1 cellular context compared by ENCODE assay signal in genomic region chr16:11587643-11588247, GRCh38.
TF ChIP-seq lines count a peak whose summit lies in the region.

No MANE protein-coding gene starts in this region.

TF ChIP-seq in HepG2, 621 proteins besides CTCF, POLR2A, EP300 and RAD21 (continued from another document and continues in another):
- TF ChIP-seq ZNF687 (CRISPR knock-in tag; IDR thresholded peaks at IDR 0.05): peak; percentile 12; the same call in 1 of the 2 replicates
- TF ChIP-seq ZNF501 (CRISPR knock-in tag; IDR thresholded peaks at IDR 0.05): peak; percentile 90
- TF ChIP-seq PAX8 (CRISPR knock-in tag; IDR thresholded peaks at IDR 0.05; ENCODE audit: borderline replicate concordance): no peak
- peak; percentile 5; the same call in 1 of the 2 replicates for TF ChIP-seq HNF1B (CRISPR knock-in tag; IDR thresholded peaks at IDR 0.05)
- no peak for TF ChIP-seq MIER3 (CRISPR knock-in tag; IDR thresholded peaks at IDR 0.05; ENCODE audit: borderline replicate concordance)
- 0 out of 2 replicates have a peak, but pooled peaks have one; percentile 6 for TF ChIP-seq ZNF598 (CRISPR knock-in tag; IDR thresholded peaks at IDR 0.05; ENCODE audit: borderline replicate concordance)
- no peak for TF ChIP-seq IRF2 (CRISPR knock-in tag; IDR thresholded peaks at IDR 0.05)
- TF ChIP-seq ARID2 (CRISPR knock-in tag; IDR thresholded peaks at IDR 0.05; ENCODE audit: borderline replicate concordance): no peak; the same call in 1 of the 2 replicates
- 0 out of 2 replicates have a peak, but pooled peaks have one; percentile 41 for TF ChIP-seq ZNF879 (CRISPR knock-in tag; IDR thresholded peaks at IDR 0.05)
- TF ChIP-seq NCOA1 (CRISPR knock-in tag; IDR thresholded peaks at IDR 0.05): no peak
- no peak for TF ChIP-seq SOX5 (CRISPR knock-in tag; IDR thresholded peaks at IDR 0.05; ENCODE audit: borderline replicate concordance)
- no peak for TF ChIP-seq ZNF570 (CRISPR knock-in tag; IDR thresholded peaks at IDR 0.05; ENCODE audit: borderline replicate concordance)
- TF ChIP-seq ZNF710 (CRISPR knock-in tag; IDR thresholded peaks at IDR 0.05; ENCODE audit: borderline replicate concordance): 0 out of 2 replicates have a peak, but pooled peaks have one; percentile 14
- TF ChIP-seq HMGXB4 (CRISPR knock-in tag; IDR thresholded peaks at IDR 0.05; ENCODE audit: borderline replicate concordance in 1 of 2, low read depth in 1 of 2): no peak
- 0 out of 2 replicates have a peak, but pooled peaks have one; percentile 1 for TF ChIP-seq ZNF766 (CRISPR knock-in tag; IDR thresholded peaks at IDR 0.05; ENCODE audit: borderline replicate concordance)
- TF ChIP-seq ZNF580 (CRISPR knock-in tag; IDR thresholded peaks at IDR 0.05; ENCODE audit: borderline replicate concordance, low read depth): no peak
- TF ChIP-seq ZNF282 (IDR thresholded peaks at IDR 0.05; ENCODE audit: partially characterized antibody): no peak
- TF ChIP-seq KMT2A (CRISPR knock-in tag; IDR thresholded peaks at IDR 0.05): no peak
- TF ChIP-seq DZIP1 (CRISPR knock-in tag; IDR thresholded peaks at IDR 0.05): 0 out of 2 replicates have a peak, but pooled peaks have one; percentile 53
- no peak for TF ChIP-seq ZMAT5 (CRISPR knock-in tag; IDR thresholded peaks at IDR 0.05; ENCODE audit: borderline replicate concordance, low read depth)
- TF ChIP-seq CHCHD3 (CRISPR knock-in tag; IDR thresholded peaks at IDR 0.05): 0 out of 2 replicates have a peak, but pooled peaks have one; percentile 50
- peak; percentile 22 for TF ChIP-seq ZNF18 (CRISPR knock-in tag; IDR thresholded peaks at IDR 0.05; ENCODE audit: insufficient replicate concordance)
- TF ChIP-seq PHF21A (CRISPR knock-in tag; IDR thresholded peaks at IDR 0.05): 0 out of 2 replicates have a peak, but pooled peaks have one; percentile 15
- TF ChIP-seq ZNF737 (CRISPR knock-in tag; IDR thresholded peaks at IDR 0.05; ENCODE audit: borderline replicate concordance): 0 out of 2 replicates have a peak, but pooled peaks have one; percentile 58
- peak; percentile 72; the same call in 1 of the 2 replicates for TF ChIP-seq ZNF276 (CRISPR knock-in tag; IDR thresholded peaks at IDR 0.05; ENCODE audit: low read depth)
- no peak for TF ChIP-seq MXD3 (CRISPR knock-in tag; IDR thresholded peaks at IDR 0.05)
- TF ChIP-seq ZBTB46 (CRISPR knock-in tag; IDR thresholded peaks at IDR 0.05; ENCODE audit: borderline replicate concordance): no peak
- TF ChIP-seq ZNF576 (CRISPR knock-in tag; IDR thresholded peaks at IDR 0.05): 0 out of 2 replicates have a peak, but pooled peaks have one; percentile 10
- TF ChIP-seq TEF (CRISPR knock-in tag; IDR thresholded peaks at IDR 0.05): no peak
- TF ChIP-seq DRAP1 (CRISPR knock-in tag; IDR thresholded peaks at IDR 0.05): no peak
- TF ChIP-seq THAP7 (CRISPR knock-in tag; IDR thresholded peaks at IDR 0.05): 0 out of 2 replicates have a peak, but pooled peaks have one; percentile 65
